Comparison of ENCODE assay signal across 33 cellular contexts in the genomic region with DNA sequence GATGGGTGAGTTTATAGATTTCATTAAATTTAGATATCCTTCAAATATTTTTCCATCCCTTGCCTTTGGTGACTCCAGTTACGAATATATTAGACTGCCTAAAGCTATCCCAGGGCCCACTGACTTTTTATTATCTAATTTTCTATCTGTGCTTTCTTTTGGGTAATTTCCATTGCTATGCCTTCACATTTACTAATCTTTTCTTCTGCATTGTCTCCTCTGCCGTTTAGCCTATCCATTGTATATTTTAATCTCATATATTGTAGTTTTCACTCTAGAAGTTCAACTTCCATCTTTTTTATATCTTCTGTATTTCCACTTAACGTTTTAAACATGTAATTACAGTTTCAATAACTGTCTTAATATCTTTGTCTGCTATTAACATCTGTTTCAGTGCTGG.
"Had no signal": no experiment of that assay in that cellular context is flagged by ENCODE, and none has a peak within 500 bp of the region (broad histone marks: within the 10 kb centered on the region; RNA-seq: fewer than 3 reads in every experiment).

No MANE protein-coding gene starts in this region.

- FAIRE-seq: astrocyte, bronchial epithelial cell had no signal

- H3K4me3 ChIP-seq: adrenal gland, ascending aorta, body of pancreas, breast epithelium, cardiac muscle cell had no signal

- H3K27me3 ChIP-seq: adrenal gland, ascending aorta, body of pancreas, brain microvascular endothelial cell, breast epithelium, cardiac muscle cell had no signal

- H3K27ac ChIP-seq: adrenal gland, ascending aorta, body of pancreas, brain microvascular endothelial cell, breast epithelium, cardiac muscle cell had no signal

- DNase-seq: activated effector memory CD4-positive, alpha-beta T cell treated with anti-CD3 and anti-CD28 coated beads, Interleukin-2, amount 50 U/mL, for 16 hours; activated effector memory CD4-positive, alpha-beta T cell treated with Interleukin-2 at 50 U/mL for 16 hours; activated gamma-delta T cell; activated gamma-delta T cell treated with Interleukin-2 at 50 U/mL for 16 hours; activated naive CD4-positive, alpha-beta T cell; activated naive CD4-positive, alpha-beta T cell treated with anti-CD3 and anti-CD28 coated beads for 36 hours; activated naive CD4-positive, alpha-beta T cell treated with anti-CD3 and anti-CD28 coated beads, Interleukin-2, amount 10 ng/mL, durations not matched to agents 7 days and 5 days; activated naive CD4-positive, alpha-beta T cell treated with anti-CD3 and anti-CD28 coated beads, Interleukin-2, amount 50 U/mL, for 16 hours; activated naive CD4-positive, alpha-beta T cell treated with Interleukin-2 at 50 U/mL for 16 hours; activated naive CD8-positive, alpha-beta T cell treated with anti-CD3 and anti-CD28 coated beads for 36 hours; activated naive CD8-positive, alpha-beta T cell treated with anti-CD3 and anti-CD28 coated beads, Interleukin-2, amount 10 ng/mL, durations not matched to agents 7 days and 5 days; activated naive CD8-positive, alpha-beta T cell treated with anti-CD3 and anti-CD28 coated beads, Interleukin-2, amount 50 U/mL, for 24 hours; activated T-cell treated with anti-CD3 and anti-CD28 coated beads, Interleukin-2, amount 50 U/mL, for 24 hours; activated T-cell treated with anti-CD3 and anti-CD28 coated beads, Interleukin-2, amount 50 U/mL, for 4 hours; activated T-cell treated with anti-CD3 and anti-CD28 coated beads, Interleukin-2, amount 50 U/mL, for 48 hours; activated T-cell treated with anti-CD3 and anti-CD28 coated beads, Interleukin-2, amount 50 U/mL, for 72 hours; adrenal gland; amniotic stem cell; amygdala; anterior cingulate cortex; aorta; body of pancreas; brain microvascular endothelial cell; caudate nucleus; central memory CD4-positive, alpha-beta T cell; cerebellar nuclear complex had no signal

- H3K9me3 ChIP-seq: adrenal gland, ascending aorta, body of pancreas, breast epithelium had no signal

- H3K4me1 ChIP-seq: adrenal gland, body of pancreas, breast epithelium had no signal

- ATAC-seq: activated naive CD4-positive, alpha-beta T cell treated with anti-CD3 and anti-CD28 coated beads, Interleukin-2, amount 50 U/mL, for 72 hours; activated naive CD8-positive, alpha-beta T cell treated with anti-CD3 and anti-CD28 coated beads, Interleukin-2, amount 50 U/mL, for 24 hours; activated T-cell treated with anti-CD3 and anti-CD28 coated beads, Interleukin-2, amount 50 U/mL, for 4 hours; activated T-cell treated with anti-CD3 and anti-CD28 coated beads, Interleukin-2, amount 50 U/mL, for 72 hours; activated T-helper 17 cell treated with anti-CD3 and anti-CD28 coated beads, Interleukin-2, amount 50 U/mL, for 72 hours; body of pancreas had no signal

- H3K36me3 ChIP-seq: adrenal gland, ascending aorta, brain microvascular endothelial cell, breast epithelium, cardiac muscle cell had no signal
